22 cellular contexts compared by ENCODE assay signal in genomic region chr4:19930742-19931141, GRCh38.
DNase-seq lines count a peak whose midpoint lies in the region; ATAC-seq, FAIRE-seq and TF ChIP-seq lines count a peak whose summit lies in the region.
"Had no signal": no experiment of that assay in that cellular context is flagged by ENCODE, and none has a peak within 500 bp of the region (broad histone marks: within the 10 kb centered on the region; RNA-seq: fewer than 3 reads in every experiment).

No MANE protein-coding gene starts in this region.

- peak; percentile 66 for ATAC-seq in DND-41 (ENCODE audit: insufficient read depth, low read depth)
- ATAC-seq: GM12878 had no signal

- H2AFZ ChIP-seq in DND-41 (ENCODE audit: low read depth, low read length): no peak overlapping the region

- peak; percentile 35 for FAIRE-seq in D721Med (lab: Jason Lieb, UNC)
- FAIRE-seq: A204.1, GM12878, GM12892, GM18507 had no signal

- no peaks in the 10 kb centered on the region for H3K79me2 ChIP-seq in DND-41 (ENCODE audit: insufficient read depth, low read length)

- H3K36me3 ChIP-seq in DND-41 (ENCODE audit: insufficient read depth, low read length) (no peaks in the 10 kb centered on the region), suprapubic skin (no peaks in the 10 kb centered on the region)
- H3K36me3 ChIP-seq: BE2C, BLaER1 had no signal

- H3K4me3 ChIP-seq in DND-41 (ENCODE audit: low read depth in 1 of 2, low read length in 2 of 2): no peak overlapping the region
- no peak overlapping the region for H3K4me3 ChIP-seq in suprapubic skin
- H3K4me3 ChIP-seq: BLaER1, GM12878 had no signal

- no peaks in the 10 kb centered on the region for H3K27me3 ChIP-seq in DND-41 (ENCODE audit: insufficient read depth, low read length, poor library complexity)
- H3K27me3 ChIP-seq in suprapubic skin: no peaks in the 10 kb centered on the region
- H3K27me3 ChIP-seq: BE2C, BLaER1 had no signal

- no peak overlapping the region for H3K9ac ChIP-seq in DND-41 (ENCODE audit: low read depth, low read length)
- H3K9ac ChIP-seq: BLaER1 had no signal

- DNase-seq in D721Med (ENCODE audit: insufficient read length, low spot score) (no peak), DND-41 (no peak), amniotic epithelial cell (ENCODE audit: low read depth) (peak; percentile 62), NCI-H128 (lab: John Stamatoyannopoulos, UW; ENCODE audit: unreplicated experiment) (no peak), suprapubic skin (ENCODE audit: low spot score in 2 of 2) (no peak)
- no peak for DNase-seq in stimulated activated CD4-positive, alpha-beta T cell treated with anti-CD3 and anti-CD28 coated beads, Interleukin-12 subunit alpha, Interleukin-12 subunit beta, amount 100 ng/mL, for 4 hours
- DNase-seq: 8988T; ACHN; BE2C; C1 segment of cervical spinal cord; CD4-positive, alpha-beta memory T cell; CD4-positive, CD25-positive, alpha-beta regulatory T cell; CD8-positive, alpha-beta memory T cell; COR-L47; DMS79 treated with DMSO at 0.1 percent for 48 hours; EL; GDM1 had no signal

- H3K4me1 ChIP-seq in DND-41 (ENCODE audit: insufficient read depth, low read length) (no peaks in the 10 kb centered on the region), suprapubic skin (no peaks in the 10 kb centered on the region)
- H3K4me1 ChIP-seq: BE2C, BLaER1 had no signal

- 88% methylated on average over 3 of the region's 3 CpGs for WGBS in suprapubic skin

- H3K4me2 ChIP-seq in DND-41 (ENCODE audit: insufficient read depth, low read length): no peak overlapping the region
- H3K4me2 ChIP-seq: BLaER1 had no signal

- no peak for TF ChIP-seq POLR2A in suprapubic skin (IDR thresholded peaks at IDR 0.05)

- H3K27ac ChIP-seq in DND-41 (ENCODE audit: low read length) (no peak overlapping the region), suprapubic skin (no peak overlapping the region)
- H3K27ac ChIP-seq: BLaER1 had no signal

- TF ChIP-seq EP300 in suprapubic skin (IDR thresholded peaks at IDR 0.05): no peak

- H4K20me1 ChIP-seq in DND-41 (ENCODE audit: insufficient read depth, low read length): no peaks in the 10 kb centered on the region
- H4K20me1 ChIP-seq: BLaER1 had no signal

- TF ChIP-seq CTCF in D721Med (IDR thresholded peaks at IDR 0.05; ENCODE audit: insufficient read depth, missing control alignments): no peak
- TF ChIP-seq CTCF in DND-41 (IDR thresholded peaks at IDR 0.05; ENCODE audit: borderline replicate concordance, extremely low read depth, low read length, poor library complexity, severe bottlenecking): no peak
- no peak for TF ChIP-seq CTCF in suprapubic skin (IDR thresholded peaks at IDR 0.05)

- H3K9me3 ChIP-seq in DND-41 (ENCODE audit: insufficient read depth, low read length, severe bottlenecking) (no peaks in the 10 kb centered on the region), suprapubic skin (no peaks in the 10 kb centered on the region)
- H3K9me3 ChIP-seq: BE2C, BLaER1 had no signal
